32 cellular contexts compared by ENCODE assay signal in the genomic region with DNA sequence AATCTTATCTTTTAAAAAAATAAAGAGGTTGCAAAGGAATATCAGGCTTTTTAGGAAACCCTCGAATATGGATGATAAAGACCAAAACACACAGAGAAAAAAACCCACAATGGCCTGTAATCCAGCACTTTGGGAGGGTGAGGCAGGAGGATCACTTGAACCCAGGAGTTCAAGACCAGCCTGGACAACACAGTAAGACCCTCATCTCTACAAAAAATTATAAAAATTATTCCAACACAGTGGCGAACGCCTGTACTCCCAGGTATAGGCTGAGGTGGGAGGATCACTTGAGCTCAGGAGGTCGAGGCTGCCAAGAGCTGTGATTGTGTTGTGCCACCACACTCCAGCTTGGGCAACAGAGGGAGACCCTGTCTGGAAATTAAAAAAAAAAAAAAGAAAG.
"Had no signal": no experiment of that assay in that cellular context is flagged by ENCODE, and none has a peak within 500 bp of the region (broad histone marks: within the 10 kb centered on the region; RNA-seq: fewer than 3 reads in every experiment).

No MANE protein-coding gene starts in this region.

- H3K27me3 ChIP-seq: brain microvascular endothelial cell, esophagus muscularis mucosa, foreskin keratinocyte, gastrocnemius medialis, heart left ventricle had no signal

- H3K27me3 Mint-ChIP-seq: activated CD4-positive, alpha-beta T cell treated with anti-CD3 and anti-CD28 coated beads, Interleukin-2, amount 10 ng/mL, durations not matched to agents 7 days and 5 days; activated CD8-positive, alpha-beta T cell treated with anti-CD3 and anti-CD28 coated beads for 36 hours; activated naive CD8-positive, alpha-beta T cell treated with anti-CD3 and anti-CD28 coated beads, Interleukin-2, amount 10 ng/mL, durations not matched to agents 7 days and 5 days; effector memory CD8-positive, alpha-beta T cell had no signal

- H3K27ac Mint-ChIP-seq: activated CD4-positive, alpha-beta T cell treated with anti-CD3 and anti-CD28 coated beads, Interleukin-2, amount 10 ng/mL, durations not matched to agents 7 days and 5 days; activated naive CD8-positive, alpha-beta T cell treated with anti-CD3 and anti-CD28 coated beads, Interleukin-2, amount 10 ng/mL, durations not matched to agents 7 days and 5 days had no signal

- H3K36me3 ChIP-seq: brain microvascular endothelial cell, gastrocnemius medialis had no signal

- H3K27ac ChIP-seq: brain microvascular endothelial cell, esophagus muscularis mucosa, foreskin keratinocyte, VCaP had no signal

- H3K4me3 ChIP-seq: esophagus muscularis mucosa, gastrocnemius medialis, heart left ventricle had no signal

- DNase-seq: activated CD4-positive, alpha-beta T cell treated with anti-CD3 and anti-CD28 coated beads for 1 hour; activated CD4-positive, alpha-beta T cell treated with anti-CD3 and anti-CD28 coated beads for 4 hours; activated CD4-positive, alpha-beta T cell treated with anti-CD3 and anti-CD28 coated beads, Interleukin-2, amount 10 ng/mL, durations not matched to agents 7 days and 5 days; activated CD4-positive, alpha-beta T cell treated with anti-CD3 and anti-CD28 coated beads, Interleukin-2, amount 50 U/mL, for 4 hours; activated CD8-positive, alpha-beta memory T cell treated with anti-CD3 and anti-CD28 coated beads for 24 hours; activated CD8-positive, alpha-beta T cell treated with anti-CD3 and anti-CD28 coated beads for 36 hours; activated gamma-delta T cell; activated naive CD4-positive, alpha-beta T cell; activated naive CD4-positive, alpha-beta T cell treated with anti-CD3 and anti-CD28 coated beads, Interleukin-2, amount 50 U/mL, for 16 hours; activated naive CD8-positive, alpha-beta T cell treated with anti-CD3 and anti-CD28 coated beads, Interleukin-2, amount 10 ng/mL, durations not matched to agents 7 days and 5 days; activated T-cell treated with anti-CD3 and anti-CD28 coated beads, Interleukin-2, amount 50 U/mL, for 48 hours; amniotic stem cell; anterior cingulate cortex; brain microvascular endothelial cell; caudate nucleus; cortex of kidney; dermis blood vessel endothelial cell; effector CD4-positive, alpha-beta T cell; effector memory CD8-positive, alpha-beta T cell; erythroblast; foreskin keratinocyte; gastrocnemius medialis; glutamatergic neuron; heart left ventricle; T-helper 1 cell; T-helper 2 cell had no signal

- ATAC-seq: activated CD8-positive, alpha-beta T cell treated with anti-CD3 and anti-CD28 coated beads for 36 hours; effector memory CD8-positive, alpha-beta T cell; foreskin keratinocyte; gastrocnemius medialis; heart left ventricle; WTC11 had no signal

- H3K4me3 Mint-ChIP-seq: activated CD4-positive, alpha-beta T cell treated with anti-CD3 and anti-CD28 coated beads, Interleukin-2, amount 10 ng/mL, durations not matched to agents 7 days and 5 days; activated CD8-positive, alpha-beta T cell treated with anti-CD3 and anti-CD28 coated beads for 36 hours; activated naive CD8-positive, alpha-beta T cell treated with anti-CD3 and anti-CD28 coated beads, Interleukin-2, amount 10 ng/mL, durations not matched to agents 7 days and 5 days; effector memory CD8-positive, alpha-beta T cell; WTC11 had no signal

- FAIRE-seq: astrocyte, bronchial epithelial cell, colon had no signal

- H3K9me3 ChIP-seq: esophagus muscularis mucosa, gastrocnemius medialis, heart left ventricle had no signal

- H3K36me3 Mint-ChIP-seq: WTC11 had no signal

- H3K4me1 ChIP-seq: foreskin keratinocyte had no signal

- H3K9me3 Mint-ChIP-seq: activated CD4-positive, alpha-beta T cell treated with anti-CD3 and anti-CD28 coated beads, Interleukin-2, amount 10 ng/mL, durations not matched to agents 7 days and 5 days; activated naive CD8-positive, alpha-beta T cell treated with anti-CD3 and anti-CD28 coated beads, Interleukin-2, amount 10 ng/mL, durations not matched to agents 7 days and 5 days; effector memory CD8-positive, alpha-beta T cell; WTC11 had no signal
